In genomic region chr17:38930782-38931181, GRCh38 we compare ENCODE assay signal across 6 cellular contexts. TPM values are rescaled to one million over a fixed set of nuclear protein-coding genes. Genes with fewer than 3 reads are reported as not detected.
"Had no signal": no experiment of that assay in that cellular context is flagged by ENCODE, and none has a peak within 500 bp of the region (broad histone marks: within the 10 kb centered on the region; RNA-seq: fewer than 3 reads in every experiment).

No MANE protein-coding gene starts in this region.

RNA-seq across cellular contexts. Expression of gene FBXO47, which starts 36.4 kb away (rescaled TPM):
- total RNA-seq: HepG2, HT-29, HT1080, K562 had no signal
- polyA plus RNA-seq: HepG2, IgD-negative memory B cell, IMR-90, K562 had no signal
